20 cellular contexts compared by ENCODE assay signal in the genomic region with DNA sequence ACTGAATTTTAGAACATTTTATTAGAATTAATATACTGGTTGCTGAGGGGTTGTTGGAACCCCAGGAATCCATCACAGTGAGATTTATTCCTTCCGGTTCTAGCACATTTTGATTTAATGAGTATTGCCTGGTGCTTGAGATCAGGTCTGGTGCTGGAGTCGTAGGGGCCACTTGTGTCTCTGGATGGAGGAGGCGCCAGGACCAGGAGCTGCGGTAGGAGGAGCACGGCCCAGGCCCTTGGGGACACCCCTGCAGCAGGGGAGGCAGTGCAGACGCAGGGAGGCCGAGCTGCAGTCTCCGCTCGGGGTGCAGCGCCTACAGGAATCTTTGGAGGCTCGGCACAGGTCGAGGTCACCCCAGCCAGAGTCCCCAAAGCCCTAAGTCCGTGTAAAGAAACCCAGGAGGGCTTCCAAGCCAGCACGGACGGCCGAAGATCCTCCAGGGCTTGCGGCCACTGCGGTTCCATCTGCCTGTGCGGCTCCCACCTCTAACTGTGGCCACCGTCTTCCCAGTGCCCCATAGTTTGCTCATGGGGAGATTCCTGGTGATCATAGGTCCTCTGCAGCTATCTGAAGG.
DNase-seq lines count a peak whose midpoint lies in the region; ATAC-seq and TF ChIP-seq lines count a peak whose summit lies in the region.
"Had no signal": no experiment of that assay in that cellular context is flagged by ENCODE, and none has a peak within 500 bp of the region (broad histone marks: within the 10 kb centered on the region; RNA-seq: fewer than 3 reads in every experiment).

No MANE protein-coding gene starts in this region.

- H3K4me3 Mint-ChIP-seq in HFFc6 = peak overlapping the region; percentile 50; the same call in 1 of the 2 replicates
- H3K4me3 Mint-ChIP-seq: activated CD4-positive, alpha-beta T cell treated with anti-CD3 and anti-CD28 coated beads for 36 hours; activated naive CD8-positive, alpha-beta T cell treated with anti-CD3 and anti-CD28 coated beads, Interleukin-2, amount 10 ng/mL, durations not matched to agents 7 days and 5 days; activated T-helper 17 cell treated with anti-CD3 and anti-CD28 coated beads, Interleukin-2, amount 50 U/mL, for 72 hours had no signal

- H3K9me3 ChIP-seq in adipocyte (ENCODE audit: control insufficient read depth, low read length) (no peaks in the 10 kb centered on the region), mesodermal cell (ENCODE audit: control insufficient read depth, low read length) (no peaks in the 10 kb centered on the region), thymus (ENCODE audit: control insufficient read depth) (no peaks in the 10 kb centered on the region)
- H3K9me3 ChIP-seq: pancreas, sigmoid colon, transverse colon had no signal

- WGBS in mesodermal cell (ENCODE audit: insufficient coverage in 2 of 2), 2 experiments = 88 to 91% methylated on average over 19 to 20 of the region's 20 CpGs
- 93% methylated on average over 20 of the region's 20 CpGs for WGBS in thymus

- H3K27me3 ChIP-seq in adipocyte (replicated peaks; ENCODE audit: control insufficient read depth, insufficient read depth, low read length) (no peaks in the 10 kb centered on the region), thymus (ENCODE audit: control insufficient read depth, insufficient read depth) (no peaks in the 10 kb centered on the region), foreskin keratinocyte (peaks cover 31% of the 10 kb centered on the region)
- H3K27me3 ChIP-seq: pancreas, sigmoid colon, transverse colon had no signal

- peaks cover 51% of the 10 kb centered on the region for H3K4me1 Mint-ChIP-seq in HFFc6 (ENCODE audit: low read depth)
- H3K4me1 Mint-ChIP-seq: activated CD4-positive, alpha-beta T cell treated with anti-CD3 and anti-CD28 coated beads for 36 hours; activated T-helper 17 cell treated with anti-CD3 and anti-CD28 coated beads, Interleukin-2, amount 50 U/mL, for 72 hours had no signal

- H3K9me3 Mint-ChIP-seq in HFFc6 = no peaks in the 10 kb centered on the region; the same call in 1 of the 2 replicates
- H3K9me3 Mint-ChIP-seq: activated T-helper 17 cell treated with anti-CD3 and anti-CD28 coated beads, Interleukin-2, amount 50 U/mL, for 72 hours had no signal

- H3K4me3 ChIP-seq in adipocyte (ENCODE audit: low read length) = peak overlapping the region; percentile 5
- no peak overlapping the region for H3K4me3 ChIP-seq in mesodermal cell (ENCODE audit: extremely low read depth, insufficient read depth, low read length, poor library complexity, severe bottlenecking)
- no peak overlapping the region for H3K4me3 ChIP-seq in thymus (ENCODE audit: low read length)
- H3K4me3 ChIP-seq: pancreas, sigmoid colon, transverse colon had no signal

- H3K4me1 ChIP-seq in adipocyte (ENCODE audit: control insufficient read depth, insufficient read depth, low read length) (peaks cover 35% of the 10 kb centered on the region), mesodermal cell (ENCODE audit: control insufficient read depth, insufficient read depth, low read length, poor library complexity, severe bottlenecking) (peaks cover 7% of the 10 kb centered on the region), thymus (ENCODE audit: control insufficient read depth, insufficient read depth, low read length) (no peaks in the 10 kb centered on the region), foreskin keratinocyte (no peaks in the 10 kb centered on the region)
- H3K4me1 ChIP-seq: pancreas had no signal

- H3K27ac Mint-ChIP-seq in HFFc6 = peak overlapping the region; percentile 91; the same call in 1 of the 2 replicates
- H3K27ac Mint-ChIP-seq: activated CD4-positive, alpha-beta T cell treated with anti-CD3 and anti-CD28 coated beads for 36 hours; activated naive CD8-positive, alpha-beta T cell treated with anti-CD3 and anti-CD28 coated beads, Interleukin-2, amount 10 ng/mL, durations not matched to agents 7 days and 5 days; activated T-helper 17 cell treated with anti-CD3 and anti-CD28 coated beads, Interleukin-2, amount 50 U/mL, for 72 hours had no signal

- DNase-seq in HFFc6 (no peak), adipocyte (ENCODE audit: low read depth) (no peak), middle frontal gyrus (ENCODE audit: extremely low spot score, low spot score) (no peak), foreskin keratinocyte (no peak), activated T-cell treated with anti-CD3 and anti-CD28 coated beads for 4 hours (no peak), NCI-H345 (lab: John Stamatoyannopoulos, UW) (no peak)
- DNase-seq: activated CD4-positive, alpha-beta T cell treated with anti-CD3 and anti-CD28 coated beads for 36 hours; activated naive CD8-positive, alpha-beta T cell treated with anti-CD3 and anti-CD28 coated beads, Interleukin-2, amount 10 ng/mL, durations not matched to agents 7 days and 5 days; DND-41; NCI-H1105; NCI-H2081 treated with DMSO at 0.1 percent for 48 hours; pancreas; RPMI8226; stimulated activated naive CD4-positive, alpha-beta T cell had no signal

- ATAC-seq in foreskin keratinocyte = no peak
- ATAC-seq: activated CD4-positive, alpha-beta T cell treated with anti-CD3 and anti-CD28 coated beads for 36 hours; activated T-helper 17 cell treated with anti-CD3 and anti-CD28 coated beads, Interleukin-2, amount 50 U/mL, for 72 hours had no signal

- H3K36me3 ChIP-seq in adipocyte (ENCODE audit: control insufficient read depth, insufficient read depth, low read length, severe bottlenecking) (no peaks in the 10 kb centered on the region), mesodermal cell (ENCODE audit: control insufficient read depth, insufficient read depth, low read length) (no peaks in the 10 kb centered on the region), thymus (ENCODE audit: control insufficient read depth, insufficient read depth) (no peaks in the 10 kb centered on the region)
- H3K36me3 ChIP-seq: pancreas, sigmoid colon, transverse colon had no signal

- H3K9ac ChIP-seq in adipocyte (ENCODE audit: low read length) = peak overlapping the region; percentile 33

- H3K36me3 Mint-ChIP-seq in HFFc6 (ENCODE audit: low read depth) = peaks cover 19% of the 10 kb centered on the region
- H3K36me3 Mint-ChIP-seq: activated naive CD8-positive, alpha-beta T cell treated with anti-CD3 and anti-CD28 coated beads, Interleukin-2, amount 10 ng/mL, durations not matched to agents 7 days and 5 days had no signal

- TF ChIP-seq CTCF in HFFc6 (IDR thresholded peaks at IDR 0.05) = no peak
- TF ChIP-seq CTCF in foreskin keratinocyte (conservative IDR thresholded peaks at IDR 0.05) = no peak

- no peaks in the 10 kb centered on the region; the same call in 1 of the 2 replicates for H3K27me3 Mint-ChIP-seq in HFFc6 (ENCODE audit: insufficient read depth)
- H3K27me3 Mint-ChIP-seq: brain had no signal

- H3K27ac ChIP-seq in mesodermal cell (ENCODE audit: low read depth, low read length, severe bottlenecking) (peak overlapping the region; percentile 2), thymus (ENCODE audit: low read depth) (peak overlapping the region; percentile 27), foreskin keratinocyte (no peak overlapping the region)
- H3K27ac ChIP-seq: pancreas had no signal
